ENCODE assay signal across 1 cellular context in the genomic region with DNA sequence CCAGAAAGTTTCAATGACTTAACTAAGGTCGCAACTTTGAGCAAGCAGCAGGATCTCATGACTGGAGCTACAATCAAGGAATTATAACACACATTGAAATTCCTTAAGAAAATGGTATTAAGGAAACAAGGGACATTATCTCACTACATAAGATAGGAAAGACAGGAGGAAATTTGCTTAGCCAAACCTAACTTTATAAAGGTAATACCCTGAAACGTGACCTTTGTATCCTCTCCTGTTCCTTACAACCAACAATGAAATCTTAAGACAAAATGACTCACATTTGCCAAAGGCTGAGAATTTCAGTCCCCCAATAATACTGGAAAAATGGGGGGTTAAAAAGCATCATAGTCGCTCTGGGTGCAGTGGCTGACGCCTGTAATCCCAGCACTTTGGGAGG.
TF ChIP-seq lines count a peak whose summit lies in the region.

No MANE protein-coding gene starts in this region.

TF ChIP-seq in H1, 55 proteins besides CTCF, POLR2A, EP300 and RAD21:
- TF ChIP-seq CREB1 (IDR thresholded peaks at IDR 0.05) (no peak), RXRA (IDR thresholded peaks at IDR 0.05; ENCODE audit: insufficient read depth, low read depth, low read length) (no peak)
